ENCODE assay signal across 8 cellular contexts in the genomic region with DNA sequence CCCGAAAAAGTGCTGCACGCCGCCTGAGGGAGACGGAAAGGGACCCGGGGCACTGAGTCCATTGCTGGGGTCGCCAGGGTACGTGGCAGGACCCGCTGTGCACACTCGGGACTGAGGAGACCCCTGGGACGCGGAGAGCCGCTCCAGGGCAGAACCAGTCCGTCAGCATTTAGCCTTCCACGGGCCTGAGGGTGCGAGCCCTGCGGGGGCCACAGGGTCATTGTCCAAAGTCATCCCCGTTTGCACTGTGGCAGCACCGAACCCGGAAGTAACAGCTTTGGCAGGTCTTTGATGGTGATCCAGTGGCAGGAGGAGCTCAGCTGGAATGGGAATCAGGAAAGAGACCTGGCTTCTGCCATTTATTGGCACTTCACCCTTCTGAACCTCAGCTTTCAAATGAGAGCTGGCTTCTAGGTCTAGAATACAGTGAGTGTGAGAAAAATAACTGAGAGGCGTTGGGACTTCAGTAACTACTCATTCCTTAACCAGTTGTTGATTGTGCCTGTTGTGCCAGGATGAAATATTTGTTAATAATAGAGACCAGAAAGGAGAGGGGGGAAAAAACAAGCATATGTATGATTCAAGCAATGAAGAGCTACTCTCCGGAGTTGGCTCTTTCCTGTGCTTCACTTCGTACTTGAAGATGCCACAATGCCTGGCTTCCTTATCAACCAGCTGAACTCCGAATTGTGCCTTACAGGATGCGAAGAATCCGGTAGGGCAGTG. TPM values are rescaled to one million over a fixed set of nuclear protein-coding genes. Genes with fewer than 3 reads are reported as not detected.
DNase-seq lines count a peak whose midpoint lies in the region; ATAC-seq and TF ChIP-seq lines count a peak whose summit lies in the region.

No MANE protein-coding gene starts in this region.

- in situ Hi-C loops in mammary epithelial cell (cut with MboI; ENCODE audit: low sequenced_read_pairs in 2 of 2): no loop called here

- no peak for TF ChIP-seq POLR2A in sigmoid colon (IDR thresholded peaks at IDR 0.05)

- dilution Hi-C loops in mammary epithelial cell (cut with HindIII; ENCODE audit: low sequenced_read_pairs): no loop called here

- H3K79me2 ChIP-seq in SK-N-SH (ENCODE audit: insufficient read depth) (peaks cover 37% of the 10 kb centered on the region), mammary epithelial cell (ENCODE audit: insufficient read depth, low read length) (peaks cover 47% of the 10 kb centered on the region)

- intact Hi-C loops in mammary epithelial cell (cut with micrococcal nuclease): loop anchor here (1.0 to 5.0 kb wide), 5 partner anchors 11 to 75 kb away; no protein-coding TSS in a partner anchor
- intact Hi-C loops in sigmoid colon (cut with DNase I): loop anchor here (5.0 kb wide), 1 partner anchor 67 kb away; no protein-coding TSS in a partner anchor

- peaks cover 7 to 13% of the 10 kb centered on the region in 2 experiments; a peak in 3 of 4 replicates for H3K4me1 ChIP-seq in SK-N-SH (ENCODE audit: control insufficient read depth in 1 of 2, insufficient read depth in 2 of 2, low read depth in 1 of 2, low read length in 1 of 2)
- peaks cover 36% of the 10 kb centered on the region for H3K4me1 ChIP-seq in mammary epithelial cell (ENCODE audit: insufficient read depth, low read length)
- peaks cover 0 to 42% (median 36%) of the 10 kb centered on the region in 4 donors for H3K4me1 ChIP-seq in sigmoid colon

- H3K9me3 ChIP-seq in SK-N-SH: no peaks in the 10 kb centered on the region
- no peaks in the 10 kb centered on the region for H3K9me3 ChIP-seq in mammary epithelial cell (replicated peaks; ENCODE audit: insufficient read depth, low read length)
- H3K9me3 ChIP-seq in sigmoid colon: no peaks in the 10 kb centered on the region

- CTCF ChIA-PET in SK-N-SH (lab: Yijun Ruan, JAX): interaction anchor here (0.6 to 1.2 kb wide), 4 partner anchors 12 to 67 kb away, joined by 3 to 5 read pairs (median 3); no protein-coding TSS in a partner anchor
- CTCF ChIA-PET in mammary epithelial cell (lab: Charles Lee; ENCODE audit: low non-redundant PET): no interaction called here

- POLR2A ChIA-PET in SK-N-SH (lab: Yijun Ruan, JAX): interaction anchor here (1.0 to 1.2 kb wide), 2 partner anchors 10 to 1145 kb away, joined by 3 read pairs; no protein-coding TSS in a partner anchor

- no peak for TF ChIP-seq CTCF in C4-2B (conservative IDR thresholded peaks at IDR 0.05)
- no peak for TF ChIP-seq CTCF in HL-60 (IDR thresholded peaks at IDR 0.05; ENCODE audit: insufficient read depth, low read length)
- no peak for TF ChIP-seq CTCF in SK-N-SH (IDR thresholded peaks at IDR 0.05)
- TF ChIP-seq CTCF in mammary epithelial cell (conservative IDR thresholded peaks at IDR 0.05 in 1 of 2, IDR thresholded peaks at IDR 0.05 in 1 of 2; ENCODE audit: extremely low read depth in 1 of 2, insufficient read depth in 1 of 2, low read depth in 1 of 2, low read length in 2 of 2): no peak
- no peak for TF ChIP-seq CTCF in sigmoid colon (IDR thresholded peaks at IDR 0.05)

- H3K4me2 ChIP-seq in SK-N-SH (peak overlapping the region; percentile 87), mammary epithelial cell (ENCODE audit: insufficient read depth, low read depth, low read length) (peak overlapping the region; percentile 98)

- H4K20me1 ChIP-seq in SK-N-SH (ENCODE audit: insufficient read depth): peaks cover 32% of the 10 kb centered on the region
- H4K20me1 ChIP-seq in mammary epithelial cell (ENCODE audit: insufficient read depth, low read length): no peaks in the 10 kb centered on the region

- TSS peak; percentile 27 for BruUV-seq in mammary epithelial cell (replicated peaks; lab: Mats Ljungman, UMichigan)

- H3K27ac ChIP-seq in C4-2B (peak overlapping the region; percentile 80), HL-60 (replicated peaks) (peak overlapping the region; percentile 59), SK-N-SH (ENCODE audit: low read depth in 2 of 2, low read length in 1 of 2) (peak overlapping the region; percentile 93 to 95), mammary epithelial cell (ENCODE audit: insufficient read depth, low read depth, low read length) (peak overlapping the region; percentile 85), sigmoid colon (peak overlapping the region; percentile 95 to 99 (median 96))

- H3K36me3 ChIP-seq in SK-N-SH (replicated peaks in 1 of 2; ENCODE audit: control insufficient read depth in 1 of 2, insufficient read depth in 2 of 2, low read length in 1 of 2) (no peaks in the 10 kb centered on the region), mammary epithelial cell (ENCODE audit: insufficient read depth, low read length) (no peaks in the 10 kb centered on the region), sigmoid colon (no peaks in the 10 kb centered on the region)

- H3K9ac ChIP-seq in SK-N-SH (peak overlapping the region; percentile 95), mammary epithelial cell (ENCODE audit: insufficient read depth, low read length) (peak overlapping the region; percentile 89)

- no peak for TF ChIP-seq EP300 in SK-N-SH (IDR thresholded peaks at IDR 0.05; ENCODE audit: borderline replicate concordance in 1 of 2, low read depth in 1 of 2, low read length in 1 of 2)
- TF ChIP-seq EP300 in sigmoid colon (IDR thresholded peaks at IDR 0.05): no peak

- H3K4me3 ChIP-seq in HL-60 (replicated peaks; ENCODE audit: insufficient read depth, low read length) (peak overlapping the region; percentile 91), SK-N-SH (ENCODE audit: low read depth in 2 of 2, low read length in 1 of 2) (peak overlapping the region; percentile 94 to 96), mammary epithelial cell (replicated peaks in 1 of 3; ENCODE audit: insufficient read depth in 1 of 3, low read depth in 2 of 3, low read length in 3 of 3) (peak overlapping the region; percentile 54 to 92 (median 56)), iPS-11a (ENCODE audit: low read depth, low read length) (peak overlapping the region; percentile 82), sigmoid colon (peak overlapping the region; percentile 77 to 92 (median 82))

- H3K9me2 ChIP-seq in SK-N-SH: no peaks in the 10 kb centered on the region

- no peak for TF ChIP-seq RAD21 in SK-N-SH (IDR thresholded peaks at IDR 0.05; ENCODE audit: low read length)

- no peaks in the 10 kb centered on the region for H3K27me3 ChIP-seq in HL-60 (ENCODE audit: insufficient read depth, poor library complexity, severe bottlenecking)
- no peaks in the 10 kb centered on the region for H3K27me3 ChIP-seq in SK-N-SH (ENCODE audit: insufficient read depth)
- H3K27me3 ChIP-seq in mammary epithelial cell (ENCODE audit: insufficient read depth, low read length): no peaks in the 10 kb centered on the region
- H3K27me3 ChIP-seq in sigmoid colon: no peaks in the 10 kb centered on the region

- ATAC-seq in GM19328 (IDR thresholded peaks at IDR 0.05; ENCODE audit: unreplicated experiment): peak; percentile 8

- DNase-seq in HL-60 (ENCODE audit: low read depth in 1 of 2, low spot score in 1 of 2) (peak in 1 of 2 experiments; percentile 10), SK-N-SH (no peak), mammary epithelial cell (peak; percentile 43), sigmoid colon (peak; percentile 85), NCI-H226 (no peak)

- H3F3A ChIP-seq in SK-N-SH (replicated peaks; ENCODE audit: insufficient read depth): peaks cover 24% of the 10 kb centered on the region

- WGBS in SK-N-SH (ENCODE audit: low lambda C conversion rate): 4% methylated on average over 25 of the region's 25 CpGs
- WGBS in mammary epithelial cell (ENCODE audit: low coverage, missing lambda C conversion rate): 8% methylated on average over 15 of the region's 25 CpGs
- 0 to 1% methylated on average over 25 of the region's 25 CpGs for WGBS in sigmoid colon, 2 donors

- H2AFZ ChIP-seq in SK-N-SH (ENCODE audit: low read depth): peak overlapping the region; percentile 80
- peak overlapping the region; percentile 86 for H2AFZ ChIP-seq in mammary epithelial cell (ENCODE audit: low read depth, low read length)

TF ChIP-seq in SK-N-SH, 30 proteins besides CTCF, POLR2A, EP300 and RAD21:
- TF ChIP-seq TAF1 (IDR thresholded peaks at IDR 0.05; ENCODE audit: borderline replicate concordance, low read depth, low read length) (0 out of 2 replicates have a peak, but pooled peaks have one; percentile 31), RFX5 (IDR thresholded peaks at IDR 0.05; ENCODE audit: low read length) (0 out of 2 replicates have a peak, but pooled peaks have one; percentile 9), TEAD4 (IDR thresholded peaks at IDR 0.05; ENCODE audit: borderline replicate concordance, insufficient read depth) (no peak), ELF1 (IDR thresholded peaks at IDR 0.05) (peak; percentile 88), SMC3 (IDR thresholded peaks at IDR 0.05; ENCODE audit: low read depth, low read length) (no peak)

RNA-seq across cellular contexts. Expression of a gene that starts 0.8 kb away (rescaled TPM):
- polyA plus RNA-seq in SK-N-SH (2012; rRNA removed) (8.6 and 12.2 TPM in 2 replicates), mammary epithelial cell (10.3 TPM), sigmoid colon (10 to 100 TPM; 14.1 to 30.3 (median 28.8) TPM)
- polyA plus RNA-seq in SK-N-SH (2012; cell fraction: cytosol; rRNA removed): 12.2 and 14.3 TPM in 2 replicates
- 9.5 and 23.9 TPM in 2 replicates for polyA plus RNA-seq in SK-N-SH (2012; cell fraction: nucleus; rRNA removed)
- total RNA-seq in mammary epithelial cell (10 to 100 TPM; 26.0 to 38.8 TPM), sigmoid colon (10 to 100 TPM; 44.9 to 90.5 (median 63.1) TPM)
- 20.9 TPM for polyA minus RNA-seq in mammary epithelial cell

Comparison
In these comparisons a context has a peak if more than half of its experiments do, and no peak if none do; other contexts are left out.
1. DNase-seq: peak in mammary epithelial cell (single experiment) and sigmoid colon (single experiment); none in SK-N-SH (single experiment) and NCI-H226 (single experiment).
2. Peak in every context shown above with its lines, with median percentiles within 50 percentile points of each other: H3K27ac ChIP-seq and H3K4me3 ChIP-seq.